6 cellular contexts compared by ENCODE assay signal in the genomic region with DNA sequence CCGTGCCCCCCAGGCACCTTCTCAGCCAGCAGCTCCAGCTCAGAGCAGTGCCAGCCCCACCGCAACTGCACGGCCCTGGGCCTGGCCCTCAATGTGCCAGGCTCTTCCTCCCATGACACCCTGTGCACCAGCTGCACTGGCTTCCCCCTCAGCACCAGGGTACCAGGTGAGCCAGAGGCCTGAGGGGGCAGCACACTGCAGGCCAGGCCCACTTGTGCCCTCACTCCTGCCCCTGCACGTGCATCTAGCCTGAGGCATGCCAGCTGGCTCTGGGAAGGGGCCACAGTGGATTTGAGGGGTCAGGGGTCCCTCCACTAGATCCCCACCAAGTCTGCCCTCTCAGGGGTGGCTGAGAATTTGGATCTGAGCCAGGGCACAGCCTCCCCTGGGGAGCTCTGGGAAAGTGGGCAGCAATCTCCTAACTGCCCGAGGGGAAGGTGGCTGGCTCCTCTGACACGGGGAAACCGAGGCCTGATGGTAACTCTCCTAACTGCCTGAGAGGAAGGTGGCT. TPM values are rescaled to one million over a fixed set of nuclear protein-coding genes. Genes with fewer than 3 reads are reported as not detected.
DNase-seq lines count a peak whose midpoint lies in the region; ATAC-seq and TF ChIP-seq lines count a peak whose summit lies in the region.

No MANE protein-coding gene starts in this region.

- no peak for ATAC-seq in HG02973 (IDR thresholded peaks at IDR 0.05; ENCODE audit: unreplicated experiment)

- DNase-seq in colonic mucosa: no peak
- DNase-seq in skeletal muscle cell (ENCODE audit: low read depth): no peak
- no peak for DNase-seq in HT-29 (ENCODE audit: low spot score)
- DNase-seq in activated CD4-positive, alpha-beta T cell treated with anti-CD3 and anti-CD28 coated beads for 48 hours: no peak

- H3K4me3 ChIP-seq in HUES6 (ENCODE audit: low read depth, low read length) (peak overlapping the region; percentile 66), colonic mucosa (peak overlapping the region; percentile 42), skeletal muscle cell (ENCODE audit: low read depth, low read length) (peak overlapping the region; percentile 42)

- H3K9me3 ChIP-seq in HUES6 (ENCODE audit: control insufficient read depth, insufficient read depth, low read depth, low read length): no peaks in the 10 kb centered on the region
- H3K9me3 ChIP-seq in colonic mucosa: no peaks in the 10 kb centered on the region

- peak overlapping the region; percentile 56 for H3K9ac ChIP-seq in HUES6 (ENCODE audit: low read length)
- H3K9ac ChIP-seq in colonic mucosa (ENCODE audit: low read depth in 2 of 2, low read length in 2 of 2): peak overlapping the region; percentile 33 to 34

- peaks cover 4% of the 10 kb centered on the region for H3K36me3 ChIP-seq in HUES6 (ENCODE audit: control insufficient read depth, insufficient read depth, low read length)
- H3K36me3 ChIP-seq in colonic mucosa: no peaks in the 10 kb centered on the region

- TF ChIP-seq CTCF in colonic mucosa (IDR thresholded peaks at IDR 0.05): no peak

- no peaks in the 10 kb centered on the region for H3K27me3 ChIP-seq in HUES6 (ENCODE audit: control insufficient read depth, insufficient read depth, low read length)
- H3K27me3 ChIP-seq in colonic mucosa: no peaks in the 10 kb centered on the region

- intact Hi-C loops in colonic mucosa (cut with DNase I): no loop called here

- no peak overlapping the region for H3K27ac ChIP-seq in HUES6 (ENCODE audit: low read depth, low read length)
- H3K27ac ChIP-seq in colonic mucosa: peak overlapping the region; percentile 60

- peaks cover 32% of the 10 kb centered on the region for H3K4me1 ChIP-seq in HUES6 (ENCODE audit: control insufficient read depth, insufficient read depth, low read length)
- peaks cover 27% of the 10 kb centered on the region for H3K4me1 ChIP-seq in colonic mucosa

RNA-seq across cellular contexts. Expression of a gene that starts 1.0 kb away (rescaled TPM):
- 1 to 10 TPM in 1 of 2 donors, not detected in 1; 7.5 TPM for total RNA-seq in colonic mucosa
- total RNA-seq in HT-29 (2014; rRNA removed; shearing (Covaris generic)): 4.1 and 4.9 TPM in 2 replicates

RNA-seq across cellular contexts. Expression of a gene that starts 10.4 kb away (rescaled TPM):
- 10 to 100 TPM; 35.3 to 76.9 TPM for total RNA-seq in colonic mucosa
- total RNA-seq in HT-29 (2014; rRNA removed; shearing (Covaris generic)): 82.0 and 86.1 TPM in 2 replicates

RNA-seq across cellular contexts. Expression of a gene that starts 10.4 kb away (rescaled TPM):
- total RNA-seq in colonic mucosa: 10 to 100 TPM; 27.2 to 41.4 TPM
- total RNA-seq in HT-29 (2014; rRNA removed; shearing (Covaris generic)): 52.1 and 68.6 TPM in 2 replicates

RNA-seq across cellular contexts. Expression of a gene that starts 39.1 kb away (rescaled TPM):
- total RNA-seq in colonic mucosa: 10 to 100 TPM; 10.8 to 20.0 TPM
- total RNA-seq in HT-29 (2014; rRNA removed; shearing (Covaris generic)): 267 and 295 TPM in 2 replicates

RNA-seq across cellular contexts. Expression of a gene that starts 39.3 kb away (rescaled TPM):
- 10 to 100 TPM; 25.7 to 34.9 TPM for total RNA-seq in colonic mucosa
- total RNA-seq in HT-29 (2014; rRNA removed; shearing (Covaris generic)): 43.0 and 55.1 TPM in 2 replicates
